9 cellular contexts compared by ENCODE assay signal in genomic region chr2:27109083-27109482, GRCh38. TPM values are rescaled to one million over a fixed set of nuclear protein-coding genes. Genes with fewer than 3 reads are reported as not detected.
"Had no signal": no experiment of that assay in that cellular context is flagged by ENCODE, and none has a peak within 500 bp of the region (broad histone marks: within the 10 kb centered on the region; RNA-seq: fewer than 3 reads in every experiment).

No MANE protein-coding gene starts in this region.

- ATAC-seq: GM12878 had no signal

- DNase-seq: GDM1, GF-D8 had no signal

- H3K4me3 ChIP-seq: GM12878 had no signal

- FAIRE-seq: G401.6, GM12878, GM12891, GM12892, GM18507, GM19239 had no signal

RNA-seq across cellular contexts. Expression of gene CGREF1, which starts 9.8 kb away (rescaled TPM):
- total RNA-seq: GM12878 had no signal

RNA-seq across cellular contexts. Expression of gene ABHD1, which starts 14.5 kb away (rescaled TPM):
- total RNA-seq: G401 had no signal

RNA-seq across cellular contexts. Expression of gene PRR30, which starts 30.1 kb away (rescaled TPM):
- total RNA-seq: G401, GM12878 had no signal
- polyA plus RNA-seq: GM12878 had no signal
